ENCODE assay signal across 19 cellular contexts in genomic region chr3:169383770-169384169, GRCh38.
DNase-seq lines count a peak whose midpoint lies in the region; ATAC-seq, FAIRE-seq and TF ChIP-seq lines count a peak whose summit lies in the region.
"Had no signal": no experiment of that assay in that cellular context is flagged by ENCODE, and none has a peak within 500 bp of the region (broad histone marks: within the 10 kb centered on the region; RNA-seq: fewer than 3 reads in every experiment).

No MANE protein-coding gene starts in this region.

- H3K9me3 ChIP-seq in HepG2 (ENCODE audit: low read length) (no peaks in the 10 kb centered on the region), right lobe of liver (no peaks in the 10 kb centered on the region), small intestine (ENCODE audit: control insufficient read depth, low read depth) (no peaks in the 10 kb centered on the region)

- no peak for TF ChIP-seq POLR2A in HepG2 (IDR thresholded peaks at IDR 0.05; ENCODE audit: insufficient read depth in 1 of 2, low read depth in 2 of 2, low read length in 2 of 2)
- TF ChIP-seq POLR2A in right lobe of liver (IDR thresholded peaks at IDR 0.05) = no peak

- ATAC-seq in HepG2 (no peak), right lobe of liver (no peak), esophagus mucosa (peak; percentile 68), HG02852 (IDR thresholded peaks at IDR 0.05; ENCODE audit: unreplicated experiment) (no peak), GM18870 (IDR thresholded peaks at IDR 0.05; ENCODE audit: unreplicated experiment) (no peak)

- H3K79me2 ChIP-seq in HepG2 (ENCODE audit: insufficient read depth, low read length) = no peaks in the 10 kb centered on the region

- H3K36me3 ChIP-seq in HepG2 (replicated peaks in 1 of 2; ENCODE audit: control insufficient read depth in 1 of 2, insufficient read depth in 2 of 2, low read length in 2 of 2) (no peaks in the 10 kb centered on the region), right lobe of liver (no peaks in the 10 kb centered on the region), small intestine (ENCODE audit: control insufficient read depth in 2 of 2, insufficient read depth in 2 of 2, low read length in 2 of 2) (no peaks in the 10 kb centered on the region)

- H3K4me2 ChIP-seq in HepG2 (ENCODE audit: low read depth, low read length) = no peak overlapping the region

- TF ChIP-seq EP300 in HepG2 (IDR thresholded peaks at IDR 0.05; ENCODE audit: low read depth in 2 of 2, low read length in 2 of 2) = no peak
- TF ChIP-seq EP300 in HepG2 (CRISPR knock-in tag; IDR thresholded peaks at IDR 0.05; ENCODE audit: borderline replicate concordance) = no peak

- DNase-seq in HepG2 (ENCODE audit: low spot score) (no peak), right lobe of liver (no peak), small intestine (peak; percentile 73), cardiac septum (ENCODE audit: low spot score) (no peak)
- DNase-seq: C1 segment of cervical spinal cord; CD4-positive, alpha-beta T cell; DMS153; DMS79 treated with DMSO at 0.1 percent for 48 hours; EL; GOT3; H9 had no signal

- no peak for TF ChIP-seq RAD21 in HepG2 (CRISPR knock-in tag; IDR thresholded peaks at IDR 0.05)

- peaks cover 13% of the 10 kb centered on the region for H3K4me1 ChIP-seq in HepG2 (ENCODE audit: insufficient read depth, low read length)
- no peaks in the 10 kb centered on the region for H3K4me1 ChIP-seq in right lobe of liver
- H3K4me1 ChIP-seq in small intestine (ENCODE audit: control insufficient read depth in 2 of 2, insufficient read depth in 1 of 2, low read depth in 1 of 2, low read length in 1 of 2) = peaks cover 0 to 5% of the 10 kb centered on the region in 2 donors

- TF ChIP-seq CTCF in HepG2 (CRISPR knock-in tag; IDR thresholded peaks at IDR 0.05) (no peak), right lobe of liver (IDR thresholded peaks at IDR 0.05) (no peak)

- no TSS peak for BruUV-seq in HepG2 (replicated peaks; lab: Mats Ljungman, UMichigan)

- 60% methylated on average over 3 of the region's 3 CpGs for WGBS in HepG2 (ENCODE audit: low lambda C conversion rate)
- 49% methylated on average over 3 of the region's 3 CpGs for WGBS in right lobe of liver (ENCODE audit: insufficient coverage, low coverage, low lambda C conversion rate, missing lambda C conversion rate)
- 44 to 65% (median 57%) methylated on average over 3 of the region's 3 CpGs for WGBS in small intestine, 3 donors

- no peaks in the 10 kb centered on the region for H4K20me1 ChIP-seq in HepG2 (ENCODE audit: insufficient read depth, low read length)

- no peak overlapping the region for H3K9ac ChIP-seq in HepG2 (ENCODE audit: insufficient read depth, low read depth, low read length)

- in situ Hi-C loops in HepG2 (cut with HindIII; ENCODE audit: extremely low pct_ligation_motif_present, low pct_unique_long_range_greater_than_20kb) = no loop called here

- H3K27ac ChIP-seq in HepG2 (ENCODE audit: extremely low read length, insufficient read depth, low read length) (no peak overlapping the region), right lobe of liver (no peak overlapping the region), small intestine (ENCODE audit: low read depth in 1 of 2, low read length in 1 of 2) (no peak overlapping the region)

- H2AFZ ChIP-seq in HepG2 (ENCODE audit: low read length) = no peak overlapping the region

- FAIRE-seq in HepG2 (lab: Jason Lieb, UNC) (no peak), small intestine (lab: Jason Lieb, UNC) (no peak)
- FAIRE-seq: A204.1, D721Med, G401.6, GM12891, HTR-8/SVneo had no signal

- intact Hi-C loops in HepG2 (cut with micrococcal nuclease; ENCODE audit: unreplicated experiment) = no loop called here
- intact Hi-C loops in right lobe of liver (cut with DNase I) = no loop called here
- intact Hi-C loops in cardiac septum (cut with DNase I) = loop anchor here (10.0 kb wide), 1 partner anchor 119 kb away; no protein-coding TSS in a partner anchor

- CTCF ChIA-PET in HepG2 (lab: Yijun Ruan, JAX; ENCODE audit: low intra/inter-chr PET ratio, low total read pairs) = no interaction called here

- POLR2A ChIA-PET in HepG2 (lab: Yijun Ruan, JAX) = no interaction called here

- H3K27me3 ChIP-seq in HepG2 (ENCODE audit: control insufficient read depth in 1 of 2, insufficient read depth in 2 of 2, low read length in 2 of 2) = no peaks in the 10 kb centered on the region
- H3K27me3 ChIP-seq in right lobe of liver = no peaks in the 10 kb centered on the region
- H3K27me3 ChIP-seq in small intestine (ENCODE audit: control insufficient read depth in 2 of 2, insufficient read depth in 2 of 2, low read length in 2 of 2) = no peaks in the 10 kb centered on the region

- H3K4me3 ChIP-seq in HepG2 (replicated peaks in 1 of 3; ENCODE audit: insufficient read depth in 1 of 3, low read depth in 2 of 3, low read length in 3 of 3) (no peak overlapping the region), right lobe of liver (no peak overlapping the region), small intestine (ENCODE audit: low read depth in 1 of 2, low read length in 2 of 2) (no peak overlapping the region)

TF ChIP-seq in HepG2, 621 proteins besides CTCF, POLR2A, EP300 and RAD21:
- TF ChIP-seq PATZ1 (CRISPR knock-in tag; IDR thresholded peaks at IDR 0.05) (no peak), EEA1 (CRISPR knock-in tag; IDR thresholded peaks at IDR 0.05; ENCODE audit: borderline replicate concordance) (no peak), CEBPB (IDR thresholded peaks at IDR 0.05; ENCODE audit: borderline replicate concordance, low read depth, low read length) (peak; percentile 31; the same call in 1 of the 2 replicates), ZNF296 (CRISPR knock-in tag; conservative IDR thresholded peaks at IDR 0.05) (no peak), MIER3 (CRISPR knock-in tag; IDR thresholded peaks at IDR 0.05; ENCODE audit: borderline replicate concordance) (no peak), ZNF18 (CRISPR knock-in tag; IDR thresholded peaks at IDR 0.05; ENCODE audit: insufficient replicate concordance) (no peak)
